Comparison of ENCODE assay signal across 14 cellular contexts in genomic region chr10:24255907-24256306, GRCh38. TPM values are rescaled to one million over a fixed set of nuclear protein-coding genes. Genes with fewer than 3 reads are reported as not detected.
DNase-seq lines count a peak whose midpoint lies in the region; ATAC-seq and TF ChIP-seq lines count a peak whose summit lies in the region.
"Had no signal": no experiment of that assay in that cellular context is flagged by ENCODE, and none has a peak within 500 bp of the region (broad histone marks: within the 10 kb centered on the region; RNA-seq: fewer than 3 reads in every experiment).

No MANE protein-coding gene starts in this region.

- CTCF ChIA-PET in MCF 10A (lab: Yijun Ruan, JAX), result interaction anchor here (1.0 to 1.4 kb wide), 2 partner anchors 88 to 106 kb away, joined by 3 to 4 read pairs; no protein-coding TSS in a partner anchor

- H3K4me1 ChIP-seq in aorta (ENCODE audit: control insufficient read depth in 1 of 2, insufficient read depth in 2 of 2, low read length in 2 of 2), result no peaks in the 10 kb centered on the region

- H3K36me3 Mint-ChIP-seq in MCF 10A (ENCODE audit: insufficient read depth, unreplicated experiment), result peaks cover 6% of the 10 kb centered on the region
- H3K36me3 Mint-ChIP-seq: activated naive CD8-positive, alpha-beta T cell had no signal

- no TSS peak for BruUV-seq in MCF 10A (replicated peaks; lab: Mats Ljungman, UMichigan)

- H3K36me3 ChIP-seq in aorta (ENCODE audit: control insufficient read depth in 1 of 2, insufficient read depth in 2 of 2, low read length in 1 of 2), result no peaks in the 10 kb centered on the region
- H3K36me3 ChIP-seq: esophagus muscularis mucosa, left lung had no signal

- 38 to 43% methylated on average over 5 of the region's 5 CpGs for WGBS in aorta, 2 donors

- no peaks in the 10 kb centered on the region for H3K27me3 ChIP-seq in aorta (ENCODE audit: control insufficient read depth in 1 of 2, insufficient read depth in 2 of 2, low read length in 1 of 2)
- H3K27me3 ChIP-seq: esophagus muscularis mucosa, left lung had no signal

- intact Hi-C loops in MCF 10A (cut with micrococcal nuclease), result loop anchor here (1.0 to 10.0 kb wide), 6 partner anchors 36 to 816 kb away; no protein-coding TSS in a partner anchor
- intact Hi-C loops in aorta (cut with DNase I), result no loop called here

- no peak for TF ChIP-seq CTCF in MCF 10A (IDR thresholded peaks at IDR 0.05; ENCODE audit: unreplicated experiment)

- no peak for ATAC-seq in aorta (ENCODE audit: low FRiP score)
- ATAC-seq: HCT116, left lung had no signal

- H3K27ac ChIP-seq in aorta (ENCODE audit: low read depth in 1 of 2, low read length in 2 of 2), result no peak overlapping the region
- H3K27ac ChIP-seq: left lung had no signal

- no peak overlapping the region for H3K4me3 ChIP-seq in aorta (ENCODE audit: low read length in 2 of 2)
- H3K4me3 ChIP-seq: esophagus muscularis mucosa, left lung had no signal

- POLR2A ChIA-PET in MCF 10A (lab: Yijun Ruan, JAX), result interaction anchor here (0.7 to 4.4 kb wide), 21 partner anchors 8 to 228 kb away, joined by 3 to 35 read pairs (median 7); partner anchors contain the start of gene KIAA1217

- H3K4me1 Mint-ChIP-seq in MCF 10A (ENCODE audit: insufficient read depth, unreplicated experiment), result peaks cover 42% of the 10 kb centered on the region

- no peaks in the 10 kb centered on the region for H3K27me3 Mint-ChIP-seq in MCF 10A (ENCODE audit: insufficient read depth, unreplicated experiment)
- H3K27me3 Mint-ChIP-seq: activated naive CD8-positive, alpha-beta T cell had no signal

- peak overlapping the region; percentile 97 for H3K27ac Mint-ChIP-seq in MCF 10A (ENCODE audit: low read depth, unreplicated experiment)
- H3K27ac Mint-ChIP-seq: activated naive CD8-positive, alpha-beta T cell had no signal

- H3K9me3 Mint-ChIP-seq in MCF 10A (ENCODE audit: unreplicated experiment), result no peaks in the 10 kb centered on the region

- H3K9me3 ChIP-seq in aorta (ENCODE audit: control insufficient read depth, low read length), result no peaks in the 10 kb centered on the region
- H3K9me3 ChIP-seq: esophagus muscularis mucosa, left lung had no signal

- DNase-seq in NCI-H1105 treated with DMSO at 0.1 percent for 48 hours (lab: John Stamatoyannopoulos, UW), result peak; percentile 16
- no peak for DNase-seq in NCI-H1105 (lab: John Stamatoyannopoulos, UW)
- peak; percentile 93 for DNase-seq in MCF 10A (ENCODE audit: unreplicated experiment)
- peak; percentile 92 for DNase-seq in islet precursor cell
- peak; percentile 64 for DNase-seq in ureter (ENCODE audit: low spot score)
- no peak for DNase-seq in aorta
- no peak for DNase-seq in NCI-H2081 treated with DMSO at 0.1 percent for 48 hours (lab: John Stamatoyannopoulos, UW)
- no peak for DNase-seq in amygdala (lab: John Stamatoyannopoulos, UW)
- DNase-seq: 8988T; left lung; stimulated activated CD8-positive, alpha-beta memory T cell treated with anti-CD3 and anti-CD28 coated beads, Interleukin-4, amount 100 ng/mL, for 48 hours had no signal

- H3K4me3 Mint-ChIP-seq in MCF 10A (ENCODE audit: unreplicated experiment), result peak overlapping the region; percentile 84
- H3K4me3 Mint-ChIP-seq: activated naive CD8-positive, alpha-beta T cell had no signal

RNA-seq across cellular contexts. Expression of gene KIAA1217, which starts 47.0 kb away (rescaled TPM):
- 48.3 and 48.7 TPM in 2 replicates for total RNA-seq in MCF 10A (2022)
- 108 TPM for total RNA-seq in ureter
- total RNA-seq in aorta, result 10 to 100 TPM; 15.9 to 18.3 TPM
- polyA plus RNA-seq in aorta, result 1 to 10 TPM; 2.5 to 6.3 TPM

Comparison
In these comparisons a context has a peak if more than half of its experiments do, and no peak if none do; other contexts are left out.
1. DNase-seq: peak in NCI-H1105 treated with DMSO at 0.1 percent for 48 hours (single experiment), MCF 10A (single experiment), islet precursor cell (single experiment) and ureter (single experiment); none in NCI-H1105 (single experiment), aorta (0 of 2), NCI-H2081 treated with DMSO at 0.1 percent for 48 hours (single experiment) and amygdala (0 of 56).